Comparison of ENCODE assay signal across 21 cellular contexts in the genomic region with DNA sequence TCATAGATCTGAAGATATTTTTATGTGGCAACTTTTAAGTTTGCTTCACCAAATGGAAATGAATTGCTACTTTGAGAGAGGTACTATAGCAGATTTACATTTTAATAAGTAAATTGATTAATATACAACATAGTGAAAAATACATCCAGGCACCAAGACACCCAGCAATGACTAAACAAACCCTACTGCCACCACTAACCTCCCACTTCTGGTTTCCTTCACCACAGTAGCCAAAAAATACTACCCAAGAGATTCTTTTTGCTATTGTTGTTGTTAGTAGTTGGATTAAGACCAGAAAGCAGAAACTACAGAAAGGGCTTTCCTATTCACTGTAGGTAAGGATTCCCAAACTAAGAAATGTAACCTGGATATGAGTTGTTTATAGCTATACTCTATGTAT.
DNase-seq lines count a peak whose midpoint lies in the region; ATAC-seq and TF ChIP-seq lines count a peak whose summit lies in the region.
"Had no signal": no experiment of that assay in that cellular context is flagged by ENCODE, and none has a peak within 500 bp of the region (broad histone marks: within the 10 kb centered on the region; RNA-seq: fewer than 3 reads in every experiment).

No MANE protein-coding gene starts in this region.

- ATAC-seq in GM18870 (IDR thresholded peaks at IDR 0.05; ENCODE audit: unreplicated experiment), result peak; percentile 63
- ATAC-seq in GM19035 (IDR thresholded peaks at IDR 0.05; ENCODE audit: unreplicated experiment), result no peak
- ATAC-seq in GM21717 (IDR thresholded peaks at IDR 0.05; ENCODE audit: unreplicated experiment), result no peak
- ATAC-seq in HG02852 (IDR thresholded peaks at IDR 0.05; ENCODE audit: unreplicated experiment), result no peak
- ATAC-seq: esophagus mucosa; natural killer cell treated with Interleukin-12 subunit alpha and Interleukin-12 subunit beta and Interleukin-15 and Interleukin-18, amount 100 ng/mL, for 72 hours; Right ventricle myocardium inferior; T-helper 17 cell had no signal

- no peak for TF ChIP-seq CTCF in cardiac fibroblast (IDR thresholded peaks at IDR 0.05; ENCODE audit: low read depth, low read length)

- no peak overlapping the region for H3K4me3 ChIP-seq in cardiac fibroblast (replicated peaks in 1 of 2; ENCODE audit: low read depth in 2 of 2, low read length in 2 of 2)
- H3K4me3 ChIP-seq: dorsolateral prefrontal cortex had no signal

- DNase-seq in GM03348 (ENCODE audit: low spot score), result peak; percentile 7
- peak; percentile 63 for DNase-seq in MV-4-11 (lab: John Stamatoyannopoulos, UW)
- DNase-seq in cardiac fibroblast (ENCODE audit: low read depth in 2 of 2), result peak; percentile 30 to 39
- DNase-seq in NCI-H748 treated with DMSO at 0.1 percent for 48 hours (lab: John Stamatoyannopoulos, UW), result no peak
- DNase-seq: activated CD4-positive, CD25-positive, alpha-beta regulatory T cell; activated naive CD4-positive, alpha-beta T cell treated with anti-CD3 and anti-CD28 coated beads, Interleukin-2, amount 10 ng/mL, durations not matched to agents 7 days and 5 days; CD8-positive, alpha-beta memory T cell; dorsolateral prefrontal cortex; glutamatergic neuron; IMR-90; islet precursor cell; NCI-H1105 treated with DMSO at 0.1 percent for 48 hours; NCI-H2227 treated with DMSO at 0.1 percent for 48 hours; T-helper 17 cell had no signal
